In the genomic region with DNA sequence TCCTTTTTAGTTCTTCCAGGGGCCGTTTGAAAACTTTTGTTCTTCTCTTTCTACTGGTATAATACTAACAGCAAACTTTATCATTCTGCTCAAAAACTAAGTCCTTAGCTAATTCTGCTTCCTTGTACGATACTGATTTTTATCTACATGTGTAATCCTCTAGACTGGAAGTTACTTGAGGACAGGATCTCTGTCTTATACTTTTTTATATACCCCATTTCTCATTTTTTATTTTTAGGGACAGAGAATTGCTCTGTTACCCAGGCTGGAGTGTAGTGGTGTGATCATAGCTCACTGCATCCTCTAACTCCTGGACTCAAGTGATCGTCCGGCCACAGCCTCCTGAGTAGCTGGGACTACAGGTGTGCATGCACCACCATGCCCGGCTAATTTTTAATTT, we compare ENCODE assay signal across 13 cellular contexts. TPM values are rescaled to one million over a fixed set of nuclear protein-coding genes. Genes with fewer than 3 reads are reported as not detected.
DNase-seq lines count a peak whose midpoint lies in the region; ATAC-seq and TF ChIP-seq lines count a peak whose summit lies in the region.
"Had no signal": no experiment of that assay in that cellular context is flagged by ENCODE, and none has a peak within 500 bp of the region (broad histone marks: within the 10 kb centered on the region; RNA-seq: fewer than 3 reads in every experiment).

No MANE protein-coding gene starts in this region.

- no peak overlapping the region for H3K27ac ChIP-seq in CD4-positive, alpha-beta T cell (ENCODE audit: low read depth, low read length)
- H3K27ac ChIP-seq in dorsolateral prefrontal cortex = no peak overlapping the region
- H3K27ac ChIP-seq: adrenal gland, lower lobe of right lung, testis had no signal

- H3K4me1 Mint-ChIP-seq in CD4-positive, alpha-beta T cell (ENCODE audit: low read depth) = peaks cover 26% of the 10 kb centered on the region
- peaks cover 11% of the 10 kb centered on the region for H3K4me1 Mint-ChIP-seq in activated T-helper 2 cell treated with anti-CD3 and anti-CD28 coated beads, Interferon-gamma antibody, Interleukin-2, Interleukin-4, amounts not matched to agents 10 μg/mL and 5 μg/mL and 100 μg/mL, durations not matched to agents 14 hours and 24 hours and 36 hours (ENCODE audit: low read depth)
- H3K4me1 Mint-ChIP-seq in naive B cell = peaks cover 0 to 24% (median 0%) of the 10 kb centered on the region in 3 donors

- no peak for DNase-seq in CD4-positive, alpha-beta T cell
- DNase-seq in HFF-Myc (ENCODE audit: extremely low read depth, low read depth) = no peak
- DNase-seq in activated T-helper 2 cell treated with anti-CD3 and anti-CD28 coated beads, Interferon-gamma antibody, Interleukin-2, Interleukin-4, amounts not matched to agents 10 μg/mL and 5 μg/mL and 100 μg/mL, durations not matched to agents 14 hours and 24 hours and 36 hours (ENCODE audit: low spot score) = no peak
- DNase-seq in naive B cell = no peak
- no peak for DNase-seq in dorsolateral prefrontal cortex
- DNase-seq: adrenal gland, DMS53, lower lobe of right lung, MG63, testis had no signal

- no peak for TF ChIP-seq CTCF in CD4-positive, alpha-beta T cell (IDR thresholded peaks at IDR 0.05)
- no peak for TF ChIP-seq CTCF in HFF-Myc (IDR thresholded peaks at IDR 0.05; ENCODE audit: low read depth, low read length, missing control alignments)
- TF ChIP-seq CTCF in dorsolateral prefrontal cortex (IDR thresholded peaks at IDR 0.05 in 54 of 56, conservative IDR thresholded peaks at IDR 0.05 in 2 of 56; ENCODE audit: low read depth in 1 of 56, partially characterized antibody in 56 of 56) = no peak

- H3K9me3 Mint-ChIP-seq in CD4-positive, alpha-beta T cell = no peaks in the 10 kb centered on the region
- no peaks in the 10 kb centered on the region for H3K9me3 Mint-ChIP-seq in activated T-helper 2 cell treated with anti-CD3 and anti-CD28 coated beads, Interferon-gamma antibody, Interleukin-2, Interleukin-4, amounts not matched to agents 10 μg/mL and 5 μg/mL and 100 μg/mL, durations not matched to agents 14 hours and 24 hours and 36 hours
- no peaks in the 10 kb centered on the region for H3K9me3 Mint-ChIP-seq in naive B cell

- no peaks in the 10 kb centered on the region for H3K27me3 ChIP-seq in CD4-positive, alpha-beta T cell (ENCODE audit: control insufficient read depth, insufficient read depth, low read length)
- H3K27me3 ChIP-seq in dorsolateral prefrontal cortex = peaks cover 0 to 21% (median 0%) of the 10 kb centered on the region in 45 donors
- H3K27me3 ChIP-seq: adrenal gland, MG63, testis had no signal

- CTCF ChIA-PET in CD4-positive, alpha-beta T cell (lab: Charles Lee) = interaction anchor here (3.4 to 3.5 kb wide), 2 partner anchors 9 to 123 kb away, joined by 17 to 30 read pairs; partner anchors contain the start of gene ATP7A

- peak overlapping the region; percentile 99 for H3K27ac Mint-ChIP-seq in CD4-positive, alpha-beta T cell
- peak overlapping the region; percentile 46 for H3K27ac Mint-ChIP-seq in activated T-helper 2 cell treated with anti-CD3 and anti-CD28 coated beads, Interferon-gamma antibody, Interleukin-2, Interleukin-4, amounts not matched to agents 10 μg/mL and 5 μg/mL and 100 μg/mL, durations not matched to agents 14 hours and 24 hours and 36 hours
- peak overlapping the region in 4 of 6 donors; percentile 35 to 69 (median 58) for H3K27ac Mint-ChIP-seq in naive B cell

- no peaks in the 10 kb centered on the region for H3K9me3 ChIP-seq in CD4-positive, alpha-beta T cell (ENCODE audit: control insufficient read depth, low read length)
- H3K9me3 ChIP-seq: adrenal gland, lower lobe of right lung, MG63, testis had no signal

- no peaks in the 10 kb centered on the region for H3K27me3 Mint-ChIP-seq in CD4-positive, alpha-beta T cell
- no peaks in the 10 kb centered on the region for H3K27me3 Mint-ChIP-seq in activated T-helper 2 cell treated with anti-CD3 and anti-CD28 coated beads, Interferon-gamma antibody, Interleukin-2, Interleukin-4, amounts not matched to agents 10 μg/mL and 5 μg/mL and 100 μg/mL, durations not matched to agents 14 hours and 24 hours and 36 hours (ENCODE audit: low read depth)
- no peaks in the 10 kb centered on the region for H3K27me3 Mint-ChIP-seq in naive B cell

- H3K36me3 Mint-ChIP-seq in CD4-positive, alpha-beta T cell (ENCODE audit: low read depth) = peaks cover 34% of the 10 kb centered on the region
- H3K36me3 Mint-ChIP-seq in activated T-helper 2 cell treated with anti-CD3 and anti-CD28 coated beads, Interferon-gamma antibody, Interleukin-2, Interleukin-4, amounts not matched to agents 10 μg/mL and 5 μg/mL and 100 μg/mL, durations not matched to agents 14 hours and 24 hours and 36 hours (ENCODE audit: low read depth) = peaks cover 35% of the 10 kb centered on the region
- H3K36me3 Mint-ChIP-seq in naive B cell = no peaks in the 10 kb centered on the region

- POLR2A ChIA-PET in CD4-positive, alpha-beta T cell (lab: Charles Lee) = no interaction called here

- intact Hi-C loops in CD4-positive, alpha-beta T cell (cut with DNase I, micrococcal nuclease) = loop anchor here in 1 of 2 experiments (5.0 to 10.0 kb wide), 2 partner anchors 206 to 423 kb away; partner anchors contain the start of gene CYSLTR1
- intact Hi-C loops in activated T-helper 2 cell treated with anti-CD3 and anti-CD28 coated beads, Interferon-gamma antibody, Interleukin-2, Interleukin-4, amounts not matched to agents 10 μg/mL and 5 μg/mL and 100 μg/mL, durations not matched to agents 14 hours and 24 hours and 36 hours (cut with micrococcal nuclease) = no loop called here
- intact Hi-C loops in dorsolateral prefrontal cortex (cut with DNase I) = loop anchor here in 1 of 2 donors (10.0 kb wide), 1 partner anchor 123 kb away; no protein-coding TSS in a partner anchor

- no peak for ATAC-seq in CD4-positive, alpha-beta T cell (ENCODE audit: poor library complexity)
- ATAC-seq in naive B cell (ENCODE audit: low read depth in 2 of 2) (no peak), HG02678 (IDR thresholded peaks at IDR 0.05; ENCODE audit: unreplicated experiment) (no peak), HG02571 (IDR thresholded peaks at IDR 0.05; ENCODE audit: unreplicated experiment) (no peak), HG03045 (IDR thresholded peaks at IDR 0.05; ENCODE audit: unreplicated experiment) (no peak)
- ATAC-seq: lower lobe of right lung had no signal

- peak overlapping the region; percentile 95 for H3K4me3 Mint-ChIP-seq in CD4-positive, alpha-beta T cell
- peak overlapping the region; percentile 94 for H3K4me3 Mint-ChIP-seq in activated T-helper 2 cell treated with anti-CD3 and anti-CD28 coated beads, Interferon-gamma antibody, Interleukin-2, Interleukin-4, amounts not matched to agents 10 μg/mL and 5 μg/mL and 100 μg/mL, durations not matched to agents 14 hours and 24 hours and 36 hours (ENCODE audit: low read depth)
- H3K4me3 Mint-ChIP-seq in naive B cell = peak overlapping the region in 4 of 8 donors; percentile 16 to 87 (median 54)

- H3K4me3 ChIP-seq in HFF-Myc (replicated peaks; ENCODE audit: low read depth, low read length) (peak overlapping the region; percentile 61), dorsolateral prefrontal cortex (peak overlapping the region in 26 of 59 donors; percentile 2 to 84 (median 72))
- H3K4me3 ChIP-seq: testis had no signal

RNA-seq across cellular contexts. Expression of gene COX7B, which starts 2.2 kb away (rescaled TPM):
- 100 to 1,000 TPM; 106 to 117 TPM for total RNA-seq in CD4-positive, alpha-beta T cell
- 274 and 297 TPM in 2 replicates for total RNA-seq in activated T-helper 2 cell treated with anti-CD3 and anti-CD28 coated beads, Interferon-gamma antibody, Interleukin-2, Interleukin-4, amounts not matched to agents 10 μg/mL and 5 μg/mL and 100 μg/mL, durations not matched to agents 14 hours and 24 hours and 36 hours
- polyA plus RNA-seq in naive B cell (ENCODE audit: low read depth in 6 of 6) = 100 to 1,000 TPM; 281 to 440 (median 327) TPM
- 100 to 1,000 TPM; 118 to 334 (median 263) TPM for total RNA-seq in dorsolateral prefrontal cortex

RNA-seq across cellular contexts. Expression of gene MAGT1, which starts 6.3 kb away (rescaled TPM):
- 10 to 100 TPM; 29.9 to 31.0 TPM for total RNA-seq in CD4-positive, alpha-beta T cell
- 52.0 and 55.1 TPM in 2 replicates for total RNA-seq in activated T-helper 2 cell treated with anti-CD3 and anti-CD28 coated beads, Interferon-gamma antibody, Interleukin-2, Interleukin-4, amounts not matched to agents 10 μg/mL and 5 μg/mL and 100 μg/mL, durations not matched to agents 14 hours and 24 hours and 36 hours
- polyA plus RNA-seq in naive B cell (ENCODE audit: low read depth in 6 of 6) = 10 to 100 TPM; 28.0 to 45.2 (median 36.4) TPM
- total RNA-seq in dorsolateral prefrontal cortex = 10 to 100 TPM; 11.8 to 58.6 (median 21.0) TPM

RNA-seq across cellular contexts. Expression of gene ATP7A, which starts 9.0 kb away (rescaled TPM):
- total RNA-seq in CD4-positive, alpha-beta T cell = 10 to 100 TPM; 12.1 to 12.8 TPM
- 6.2 and 6.6 TPM in 2 replicates for total RNA-seq in activated T-helper 2 cell treated with anti-CD3 and anti-CD28 coated beads, Interferon-gamma antibody, Interleukin-2, Interleukin-4, amounts not matched to agents 10 μg/mL and 5 μg/mL and 100 μg/mL, durations not matched to agents 14 hours and 24 hours and 36 hours
- 1 to 10 TPM in 5 of 6 donors, not detected in 1; 5.4 to 6.5 (median 6.3) TPM for polyA plus RNA-seq in naive B cell (ENCODE audit: low read depth in 6 of 6)
- total RNA-seq in dorsolateral prefrontal cortex = 10 to 100 TPM in 2 of 120 experiments, 1 to 10 TPM in 118; 4.2 to 11.0 (median 6.7) TPM

Comparison
In these comparisons a context has a peak if more than half of its experiments do, and no peak if none do; other contexts are left out.
1. H3K27ac Mint-ChIP-seq: peak in every context shown above with its lines; median percentile 99 in CD4-positive, alpha-beta T cell; 58 in naive B cell; 46 in activated T-helper 2 cell treated with anti-CD3 and anti-CD28 coated beads, Interferon-gamma antibody, Interleukin-2, Interleukin-4, amounts not matched to agents 10 μg/mL and 5 μg/mL and 100 μg/mL, durations not matched to agents 14 hours and 24 hours and 36 hours.